17 cellular contexts compared by ENCODE assay signal in genomic region chr3:101854608-101855304, GRCh38. TPM values are rescaled to one million over a fixed set of nuclear protein-coding genes. Genes with fewer than 3 reads are reported as not detected.
DNase-seq lines count a peak whose midpoint lies in the region; ATAC-seq, FAIRE-seq and TF ChIP-seq lines count a peak whose summit lies in the region.
"Had no signal": no experiment of that assay in that cellular context is flagged by ENCODE, and none has a peak within 500 bp of the region (broad histone marks: within the 10 kb centered on the region; RNA-seq: fewer than 3 reads in every experiment).

No MANE protein-coding gene starts in this region.

- H3K9ac ChIP-seq in HepG2 (ENCODE audit: insufficient read depth, low read depth, low read length) = no peak overlapping the region
- no peak overlapping the region for H3K9ac ChIP-seq in astrocyte (ENCODE audit: low read length)
- peak overlapping the region in 1 of 2 donors; percentile 20 for H3K9ac ChIP-seq in mucosa of rectum (ENCODE audit: low read depth in 1 of 2, low read length in 2 of 2)
- H3K9ac ChIP-seq: BLaER1 had no signal

- intact Hi-C loops in HepG2 (cut with micrococcal nuclease; ENCODE audit: unreplicated experiment) (no loop called here), right lobe of liver (cut with DNase I) (no loop called here), lower lobe of right lung (cut with DNase I) (no loop called here)

- no peak overlapping the region for H3K4me3 Mint-ChIP-seq in astrocyte (ENCODE audit: unreplicated experiment)
- H3K4me3 Mint-ChIP-seq: mesothelial cell of epicardium had no signal

- H3K4me2 ChIP-seq in HepG2 (ENCODE audit: low read depth, low read length) (peak overlapping the region; percentile 43), astrocyte (ENCODE audit: low read length) (no peak overlapping the region)
- H3K4me2 ChIP-seq: BLaER1 had no signal

- no peak for TF ChIP-seq RAD21 in HepG2 (CRISPR knock-in tag; IDR thresholded peaks at IDR 0.05)

- no TSS peak for BruUV-seq in HepG2 (replicated peaks; lab: Mats Ljungman, UMichigan)

- no peak for TF ChIP-seq CTCF in HepG2 (CRISPR knock-in tag; IDR thresholded peaks at IDR 0.05)
- no peak for TF ChIP-seq CTCF in right lobe of liver (IDR thresholded peaks at IDR 0.05)
- TF ChIP-seq CTCF in astrocyte (IDR thresholded peaks at IDR 0.05; ENCODE audit: insufficient read depth, low read depth, low read length) = no peak
- no peak for TF ChIP-seq CTCF in lower lobe of right lung (IDR thresholded peaks at IDR 0.05)

- H2AFZ ChIP-seq in HepG2 (ENCODE audit: low read length) (no peak overlapping the region), astrocyte (ENCODE audit: low read depth, low read length) (no peak overlapping the region)

- peak; percentile 35 for DNase-seq in HepG2 (ENCODE audit: low spot score)
- no peak for DNase-seq in right lobe of liver
- no peak for DNase-seq in astrocyte (ENCODE audit: low read depth)
- DNase-seq in NK-92 (lab: John Stamatoyannopoulos, UW; ENCODE audit: unreplicated experiment) = no peak
- DNase-seq in lower lobe of right lung = no peak
- DNase-seq in SIG-M5 treated with dmso at 0.1 percent for 504 hours (lab: John Stamatoyannopoulos, UW; ENCODE audit: unreplicated experiment) = no peak
- DNase-seq in NCI-H526 (lab: John Stamatoyannopoulos, UW) = no peak
- DNase-seq: activated CD4-positive, alpha-beta T cell treated with anti-CD3 and anti-CD28 coated beads, Interleukin-2, amount 50 U/mL, for 48 hours; aorta; effector memory CD4-positive, alpha-beta T cell; NCI-H345 had no signal

- in situ Hi-C loops in HepG2 (cut with HindIII; ENCODE audit: extremely low pct_ligation_motif_present, low pct_unique_long_range_greater_than_20kb) = no loop called here

- no peaks in the 10 kb centered on the region for H3K27me3 Mint-ChIP-seq in astrocyte (ENCODE audit: low read depth, unreplicated experiment)

- 83% methylated on average over 2 of the region's 2 CpGs for WGBS in HepG2 (ENCODE audit: low lambda C conversion rate)
- WGBS in right lobe of liver (ENCODE audit: insufficient coverage, low coverage, low lambda C conversion rate, missing lambda C conversion rate) = 75% methylated on average over 2 of the region's 2 CpGs

- H3K36me3 ChIP-seq in HepG2 (replicated peaks in 1 of 2; ENCODE audit: control insufficient read depth in 1 of 2, insufficient read depth in 2 of 2, low read length in 2 of 2) (peaks cover 33 to 73% of the 10 kb centered on the region in 2 experiments), right lobe of liver (peaks cover 11 to 79% (median 73%) of the 10 kb centered on the region in 4 donors), astrocyte (ENCODE audit: insufficient read depth, low read length) (peaks cover 78% of the 10 kb centered on the region), mucosa of rectum (ENCODE audit: control insufficient read depth in 2 of 2, insufficient read depth in 2 of 2, low read length in 2 of 2) (peaks cover 71 to 73% of the 10 kb centered on the region in 2 donors), lower lobe of right lung (peaks cover 82% of the 10 kb centered on the region)

- peaks cover 27% of the 10 kb centered on the region for H3K4me1 Mint-ChIP-seq in astrocyte (ENCODE audit: low read depth, unreplicated experiment)

- no peaks in the 10 kb centered on the region for H3K9me3 Mint-ChIP-seq in astrocyte (ENCODE audit: unreplicated experiment)
- H3K9me3 Mint-ChIP-seq: mesothelial cell of epicardium had no signal

- TF ChIP-seq EP300 in HepG2 (IDR thresholded peaks at IDR 0.05; ENCODE audit: low read depth in 2 of 2, low read length in 2 of 2) (peak in 1 of 2 experiments; percentile 84; a peak in 2 of 4 replicates), HepG2 (CRISPR knock-in tag; IDR thresholded peaks at IDR 0.05; ENCODE audit: borderline replicate concordance) (peak; percentile 39; the same call in 1 of the 2 replicates)

- peaks cover 46% of the 10 kb centered on the region for H3K36me3 Mint-ChIP-seq in astrocyte (ENCODE audit: low read depth, unreplicated experiment)

- ATAC-seq in HepG2 = peak; percentile 14; the same call in 2 of the 3 replicates
- ATAC-seq in right lobe of liver = no peak
- no peak for ATAC-seq in lower lobe of right lung
- ATAC-seq: Right ventricle myocardium inferior had no signal

- CTCF ChIA-PET in HepG2 (lab: Yijun Ruan, JAX; ENCODE audit: low intra/inter-chr PET ratio, low total read pairs) = no interaction called here

- no peak for TF ChIP-seq POLR2A in HepG2 (IDR thresholded peaks at IDR 0.05; ENCODE audit: insufficient read depth in 1 of 2, low read depth in 2 of 2, low read length in 2 of 2)
- no peak for TF ChIP-seq POLR2A in right lobe of liver (IDR thresholded peaks at IDR 0.05)

- H3K27me3 ChIP-seq in HepG2 (ENCODE audit: control insufficient read depth in 1 of 2, insufficient read depth in 2 of 2, low read length in 2 of 2) (no peaks in the 10 kb centered on the region; a peak in 1 of 5 replicates), right lobe of liver (no peaks in the 10 kb centered on the region), astrocyte (ENCODE audit: insufficient read depth, low read length) (no peaks in the 10 kb centered on the region), mucosa of rectum (ENCODE audit: control insufficient read depth in 2 of 2, insufficient read depth in 2 of 2, low read length in 2 of 2) (no peaks in the 10 kb centered on the region), lower lobe of right lung (ENCODE audit: low read depth) (no peaks in the 10 kb centered on the region)
- H3K27me3 ChIP-seq: BLaER1, vagina had no signal

- H3K9me3 ChIP-seq in HepG2 (ENCODE audit: low read length) (no peaks in the 10 kb centered on the region), right lobe of liver (no peaks in the 10 kb centered on the region), astrocyte (ENCODE audit: insufficient read depth, low read depth, low read length) (no peaks in the 10 kb centered on the region), mucosa of rectum (ENCODE audit: control insufficient read depth in 2 of 2, low read length in 2 of 2) (no peaks in the 10 kb centered on the region), lower lobe of right lung (no peaks in the 10 kb centered on the region)
- H3K9me3 ChIP-seq: vagina had no signal

- H4K20me1 ChIP-seq in HepG2 (ENCODE audit: insufficient read depth, low read length) (peaks cover 63% of the 10 kb centered on the region), astrocyte (ENCODE audit: insufficient read depth, low read length) (peaks cover 82% of the 10 kb centered on the region)

- peak; percentile 60 for FAIRE-seq in HepG2 (lab: Jason Lieb, UNC)
- FAIRE-seq in astrocyte (lab: Jason Lieb, UNC) = no peak

- H3K79me2 ChIP-seq in HepG2 (ENCODE audit: insufficient read depth, low read length) (peaks cover 26% of the 10 kb centered on the region), astrocyte (ENCODE audit: insufficient read depth, low read length) (peaks cover 56% of the 10 kb centered on the region)

- POLR2A ChIA-PET in HepG2 (lab: Yijun Ruan, JAX) = interaction anchor here (0.6 to 2.0 kb wide), 6 partner anchors 9 to 1784 kb away, joined by 3 to 15 read pairs (median 6); no protein-coding TSS in a partner anchor

- H3K27ac ChIP-seq in HepG2 (ENCODE audit: extremely low read length, insufficient read depth, low read length) (no peak overlapping the region), right lobe of liver (peak overlapping the region in 1 of 3 donors; percentile 5), astrocyte (ENCODE audit: low read depth, low read length) (no peak overlapping the region), mucosa of rectum (ENCODE audit: low read depth in 2 of 2, low read length in 2 of 2) (peak overlapping the region; percentile 68 to 78), lower lobe of right lung (no peak overlapping the region)
- H3K27ac ChIP-seq: BLaER1, HL-60, vagina had no signal

- H3K4me1 ChIP-seq in HepG2 (ENCODE audit: insufficient read depth, low read length) (peaks cover 62% of the 10 kb centered on the region), right lobe of liver (peaks cover 0 to 43% (median 10%) of the 10 kb centered on the region in 4 donors), astrocyte (ENCODE audit: insufficient read depth, low read length) (peaks cover 14% of the 10 kb centered on the region), mucosa of rectum (ENCODE audit: control insufficient read depth in 2 of 2, insufficient read depth in 2 of 2, low read length in 2 of 2) (peaks cover 21 to 29% of the 10 kb centered on the region in 2 donors), lower lobe of right lung (peaks cover 73% of the 10 kb centered on the region)

- peak overlapping the region; percentile 67 for H3K27ac Mint-ChIP-seq in astrocyte (ENCODE audit: unreplicated experiment)
- H3K27ac Mint-ChIP-seq: mesothelial cell of epicardium had no signal

- no peak overlapping the region; a peak in 1 of 6 replicates for H3K4me3 ChIP-seq in HepG2 (replicated peaks in 1 of 3; ENCODE audit: insufficient read depth in 1 of 3, low read depth in 2 of 3, low read length in 3 of 3)
- H3K4me3 ChIP-seq in right lobe of liver = no peak overlapping the region
- H3K4me3 ChIP-seq in astrocyte (ENCODE audit: insufficient read depth, low read depth, low read length) = no peak overlapping the region
- H3K4me3 ChIP-seq in mucosa of rectum (ENCODE audit: low read length in 2 of 2) = peak overlapping the region; percentile 6 to 16
- no peak overlapping the region for H3K4me3 ChIP-seq in lower lobe of right lung
- H3K4me3 ChIP-seq: BLaER1, vagina had no signal

RNA-seq across cellular contexts. Expression of gene NFKBIZ, which starts 5.4 kb away (rescaled TPM):
- total RNA-seq in HepG2 (2016; rRNA removed; fragmentation: Illumina TruSeq; extraction: Trizol) (5.5 and 25.9 TPM in 2 replicates), right lobe of liver (10 to 100 TPM; 23.4 to 83.1 (median 44.4) TPM), astrocyte (30.6 and 39.6 TPM in 2 replicates), lower lobe of right lung (76.2 TPM)
- 2.7 and 3.1 TPM in 2 replicates for total RNA-seq in HepG2 (2016; cell fraction: cytosol; rRNA removed; fragmentation: Illumina TruSeq; extraction: Trizol; ENCODE audit: low read depth)
- total RNA-seq in HepG2 (2016; cell fraction: insoluble cytoplasmic fraction; rRNA removed; fragmentation: Illumina TruSeq; extraction: Trizol) = 5.7 and 27.3 TPM in 2 replicates
- total RNA-seq in HepG2 (2016; cell fraction: membrane; rRNA removed; fragmentation: Illumina TruSeq; extraction: Trizol) = 4.4 and 4.9 TPM in 2 replicates
- total RNA-seq in HepG2 (2016; cell fraction: nucleus; rRNA removed; fragmentation: Illumina TruSeq; extraction: Trizol) = 68.6 TPM in 2 replicates
- polyA plus RNA-seq in HepG2 (2011; rRNA removed) = 60.6 and 64.4 TPM in 2 replicates
- 15.1 and 18.0 TPM in 2 replicates for polyA plus RNA-seq in HepG2 (2011; cell fraction: cytosol; rRNA removed)
- polyA plus RNA-seq in HepG2 (2011; cell fraction: nucleus; rRNA removed) = 119 and 131 TPM in 2 replicates
- 6.7 and 12.3 TPM in 2 replicates for polyA plus RNA-seq in HepG2 (2012)
- polyA plus RNA-seq in HepG2 (2016; cell fraction: cytosol; fragmentation: Illumina TruSeq; extraction: Trizol; ENCODE audit: low read depth) = 1.2 and 1.6 TPM in 2 replicates
- 3.7 and 4.3 TPM in 2 replicates for polyA plus RNA-seq in HepG2 (2016; cell fraction: insoluble cytoplasmic fraction; fragmentation: Illumina TruSeq; extraction: Trizol; ENCODE audit: low read depth)
- polyA plus RNA-seq in HepG2 (2016; cell fraction: membrane; fragmentation: Illumina TruSeq; extraction: Trizol; ENCODE audit: low read depth) = 1.9 and 2.3 TPM in 2 replicates
- polyA plus RNA-seq in HepG2 (2016; cell fraction: nucleus; fragmentation: Illumina TruSeq; extraction: Trizol; ENCODE audit: insufficient read depth, low read depth) = 93.3 and 117 TPM in 2 replicates
- polyA minus RNA-seq in HepG2 (2011; rRNA and poly(A)+ RNA removed; ENCODE audit: low replicate concordance) = 12.8 and 49.4 TPM in 2 replicates
- polyA minus RNA-seq in HepG2 (2011; cell fraction: cytosol; rRNA and poly(A)+ RNA removed) = 11.4 and 16.5 TPM in 2 replicates
- polyA minus RNA-seq in HepG2 (2011; cell fraction: nucleus; rRNA and poly(A)+ RNA removed) = 170 and 306 TPM in 2 replicates

Comparison
In these comparisons a context has a peak if more than half of its experiments do, and no peak if none do; other contexts are left out.
1. H3K27ac ChIP-seq: peak in mucosa of rectum (2 of 2); none in HepG2 (single experiment), astrocyte (single experiment) and lower lobe of right lung (single experiment).
2. H3K4me3 ChIP-seq: peak in mucosa of rectum (2 of 2); none in HepG2 (0 of 3), right lobe of liver (0 of 3), astrocyte (single experiment) and lower lobe of right lung (single experiment).